In the genomic region with DNA sequence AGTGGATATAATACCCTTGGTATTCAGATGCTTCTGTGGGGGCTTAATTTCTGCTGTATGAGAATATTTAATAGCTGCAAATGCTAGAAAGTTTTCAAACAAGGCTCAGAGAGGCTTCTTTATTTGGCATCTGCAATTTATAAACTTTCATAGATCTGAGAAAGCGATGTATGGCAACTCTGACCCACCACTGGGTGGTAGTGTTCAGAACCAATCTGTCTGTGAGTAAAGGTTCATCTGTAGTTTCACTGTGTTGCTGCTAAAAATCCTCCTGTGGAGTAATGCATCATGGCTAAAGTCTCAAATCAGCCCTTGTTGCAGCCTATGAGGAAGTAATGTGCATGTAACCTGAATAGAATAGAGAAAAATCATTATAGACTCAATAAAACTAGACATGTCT, we compare ENCODE assay signal across 14 cellular contexts. TPM values are rescaled to one million over a fixed set of nuclear protein-coding genes. Genes with fewer than 3 reads are reported as not detected.
DNase-seq lines count a peak whose midpoint lies in the region; ATAC-seq, FAIRE-seq and TF ChIP-seq lines count a peak whose summit lies in the region.
"Had no signal": no experiment of that assay in that cellular context is flagged by ENCODE, and none has a peak within 500 bp of the region (broad histone marks: within the 10 kb centered on the region; RNA-seq: fewer than 3 reads in every experiment).

No MANE protein-coding gene starts in this region.

- no peak overlapping the region for H3K27ac ChIP-seq in breast epithelium
- no peak overlapping the region for H3K27ac ChIP-seq in OCI-LY3 (ENCODE audit: low read length)
- no peak overlapping the region for H3K27ac ChIP-seq in small intestine (ENCODE audit: low read depth in 1 of 2, low read length in 1 of 2)
- no peak overlapping the region for H3K27ac ChIP-seq in spleen
- H3K27ac ChIP-seq: BLaER1 treated with 17β-estradiol and CSF1 and Interleukin-3, amounts not matched to agents 10 nM and 100 nM; ovary; upper lobe of right lung had no signal

- no peak overlapping the region for H3K4me2 ChIP-seq in OCI-LY3 (ENCODE audit: low read length)
- H3K4me2 ChIP-seq: BLaER1 treated with 17β-estradiol and CSF1 and Interleukin-3, amounts not matched to agents 10 nM and 100 nM had no signal

- WGBS in small intestine, 3 donors: 61 to 76% (median 66%) methylated on average over 1 of the region's 1 CpG
- 55 to 82% (median 78%) methylated on average over 1 of the region's 1 CpG for WGBS in spleen, 5 donors

- H3K27me3 ChIP-seq in breast epithelium (no peaks in the 10 kb centered on the region), OCI-LY3 (ENCODE audit: low read depth, low read length) (peaks cover 16% of the 10 kb centered on the region), small intestine (ENCODE audit: control insufficient read depth in 2 of 2, insufficient read depth in 2 of 2, low read length in 2 of 2) (no peaks in the 10 kb centered on the region), spleen (replicated peaks in 1 of 7) (peaks cover 0 to 12% (median 0%) of the 10 kb centered on the region in 7 donors)
- H3K27me3 ChIP-seq: BLaER1 treated with 17β-estradiol and CSF1 and Interleukin-3, amounts not matched to agents 10 nM and 100 nM; ovary had no signal

- H3K4me1 ChIP-seq in breast epithelium: no peaks in the 10 kb centered on the region
- H3K4me1 ChIP-seq in OCI-LY3 (ENCODE audit: low read length): no peaks in the 10 kb centered on the region
- H3K4me1 ChIP-seq in small intestine (ENCODE audit: control insufficient read depth in 2 of 2, insufficient read depth in 1 of 2, low read depth in 1 of 2, low read length in 1 of 2): no peaks in the 10 kb centered on the region
- H3K4me1 ChIP-seq in spleen: no peaks in the 10 kb centered on the region
- H3K4me1 ChIP-seq: BLaER1 treated with 17β-estradiol and CSF1 and Interleukin-3, amounts not matched to agents 10 nM and 100 nM; upper lobe of right lung had no signal

- FAIRE-seq in small intestine (lab: Jason Lieb, UNC): no peak

- H3K9me3 ChIP-seq in breast epithelium (no peaks in the 10 kb centered on the region), OCI-LY3 (ENCODE audit: insufficient read depth, low read length) (no peaks in the 10 kb centered on the region), small intestine (ENCODE audit: control insufficient read depth, low read depth) (no peaks in the 10 kb centered on the region), spleen (no peaks in the 10 kb centered on the region)
- H3K9me3 ChIP-seq: BLaER1 treated with 17β-estradiol and CSF1 and Interleukin-3, amounts not matched to agents 10 nM and 100 nM; ovary; upper lobe of right lung had no signal

- no peak overlapping the region for H2AFZ ChIP-seq in OCI-LY3 (ENCODE audit: low read depth, low read length)

- DNase-seq in T47D (ENCODE audit: low read depth in 1 of 2, low spot score in 1 of 2) (peak; percentile 44), breast epithelium (ENCODE audit: low spot score in 2 of 2) (no peak), fibroblast of the aortic adventitia (ENCODE audit: low read depth) (peak; percentile 6), smooth muscle cell of the brain vasculature (ENCODE audit: low read depth, low spot score) (peak; percentile 2), small intestine (no peak), spleen (no peak), omental fat pad (ENCODE audit: low spot score) (no peak)
- DNase-seq: activated CD8-positive, alpha-beta T cell treated with anti-CD3 and anti-CD28 coated beads, Interleukin-2, amount 10 ng/mL, durations not matched to agents 7 days and 5 days; activated naive CD8-positive, alpha-beta T cell treated with anti-CD3 and anti-CD28 coated beads, Interleukin-2, amount 10 ng/mL, durations not matched to agents 7 days and 5 days; immature natural killer cell; ovary; upper lobe of right lung had no signal

- no peak overlapping the region for H3K9ac ChIP-seq in OCI-LY3 (ENCODE audit: low read length)
- H3K9ac ChIP-seq: BLaER1 treated with 17β-estradiol and CSF1 and Interleukin-3, amounts not matched to agents 10 nM and 100 nM had no signal

- TF ChIP-seq POLR2A in breast epithelium (IDR thresholded peaks at IDR 0.05): no peak
- TF ChIP-seq POLR2A in spleen (IDR thresholded peaks at IDR 0.05): no peak

- intact Hi-C loops in breast epithelium (cut with DNase I; ENCODE audit: low total_unique reads): no loop called here
- intact Hi-C loops in spleen (cut with DNase I; ENCODE audit: low total_unique reads): no loop called here

- no peaks in the 10 kb centered on the region for H3K36me3 ChIP-seq in breast epithelium
- H3K36me3 ChIP-seq in OCI-LY3 (replicated peaks; ENCODE audit: low read depth, low read length): no peaks in the 10 kb centered on the region
- H3K36me3 ChIP-seq in small intestine (ENCODE audit: control insufficient read depth in 2 of 2, insufficient read depth in 2 of 2, low read length in 2 of 2): no peaks in the 10 kb centered on the region
- no peaks in the 10 kb centered on the region for H3K36me3 ChIP-seq in spleen
- H3K36me3 ChIP-seq: BLaER1 treated with 17β-estradiol and CSF1 and Interleukin-3, amounts not matched to agents 10 nM and 100 nM; ovary; upper lobe of right lung had no signal

- H3K4me3 ChIP-seq in breast epithelium: no peak overlapping the region
- no peak overlapping the region for H3K4me3 ChIP-seq in OCI-LY3 (ENCODE audit: low read length)
- H3K4me3 ChIP-seq in fibroblast of the aortic adventitia (ENCODE audit: low read depth, low read length): no peak overlapping the region
- H3K4me3 ChIP-seq in small intestine (ENCODE audit: low read depth in 1 of 2, low read length in 2 of 2): no peak overlapping the region
- H3K4me3 ChIP-seq in spleen: no peak overlapping the region
- H3K4me3 ChIP-seq: BLaER1 treated with 17β-estradiol and CSF1 and Interleukin-3, amounts not matched to agents 10 nM and 100 nM; ovary; upper lobe of right lung had no signal

- H4K20me1 ChIP-seq in OCI-LY3 (ENCODE audit: insufficient read depth, low read length): no peaks in the 10 kb centered on the region
- H4K20me1 ChIP-seq: BLaER1 treated with 17β-estradiol and CSF1 and Interleukin-3, amounts not matched to agents 10 nM and 100 nM had no signal

- in situ Hi-C loops in T47D (cut with HindIII; ENCODE audit: low pct_unique_long_range_greater_than_20kb, low sequenced_read_pairs): no loop called here

- no peak for TF ChIP-seq CTCF in breast epithelium (IDR thresholded peaks at IDR 0.05)
- peak; percentile 17 for TF ChIP-seq CTCF in OCI-LY3 (IDR thresholded peaks at IDR 0.05; ENCODE audit: low read depth, low read length)
- TF ChIP-seq CTCF in fibroblast of the aortic adventitia (IDR thresholded peaks at IDR 0.05; ENCODE audit: insufficient read depth, low read length): no peak
- no peak for TF ChIP-seq CTCF in spleen (IDR thresholded peaks at IDR 0.05 in 8 of 11, conservative IDR thresholded peaks at IDR 0.05 in 3 of 11)
- no peak for TF ChIP-seq CTCF in omental fat pad (IDR thresholded peaks at IDR 0.05)

- H3K79me2 ChIP-seq in OCI-LY3 (ENCODE audit: low read length): no peaks in the 10 kb centered on the region

- ATAC-seq in omental fat pad (ENCODE audit: low FRiP score): no peak
- ATAC-seq: activated CD8-positive, alpha-beta T cell treated with anti-CD3 and anti-CD28 coated beads, Interleukin-2, amount 10 ng/mL, durations not matched to agents 7 days and 5 days; upper lobe of right lung had no signal

RNA-seq across cellular contexts. Expression of gene CLSTN2, which starts 47.4 kb away (rescaled TPM):
- total RNA-seq in breast epithelium (10 to 100 TPM; 15.5 to 75.5 (median 33.1) TPM), fibroblast of the aortic adventitia (ENCODE audit: low replicate concordance) (0.82 and 3.2 TPM in 2 replicates), spleen (under 1 TPM; 0.06 to 0.22 (median 0.13) TPM), omental fat pad (10 to 100 TPM; 20.0 to 40.5 (median 37.8) TPM)
- polyA plus RNA-seq in small intestine (1 to 10 TPM in 1 of 3 donors, under 1 TPM in 1, not detected in 1; under 0.01 to 1.2 TPM), spleen (under 1 TPM in 2 of 3 donors, not detected in 1; 0.02 to 0.13 TPM)
- total RNA-seq: activated CD8-positive, alpha-beta T cell treated with anti-CD3 and anti-CD28 coated beads, Interleukin-2, amount 10 ng/mL, durations not matched to agents 7 days and 5 days; activated naive CD8-positive, alpha-beta T cell treated with anti-CD3 and anti-CD28 coated beads, Interleukin-2, amount 10 ng/mL, durations not matched to agents 7 days and 5 days had no signal
- polyA plus RNA-seq: immature natural killer cell had no signal

Comparison
In these comparisons a context has a peak if more than half of its experiments do, and no peak if none do; other contexts are left out.
1. DNase-seq: peak in T47D (2 of 2), fibroblast of the aortic adventitia (single experiment) and smooth muscle cell of the brain vasculature (single experiment); none in breast epithelium (0 of 2), small intestine (single experiment), spleen (single experiment) and omental fat pad (single experiment).